ENCODE assay signal across 9 cellular contexts in the genomic region with DNA sequence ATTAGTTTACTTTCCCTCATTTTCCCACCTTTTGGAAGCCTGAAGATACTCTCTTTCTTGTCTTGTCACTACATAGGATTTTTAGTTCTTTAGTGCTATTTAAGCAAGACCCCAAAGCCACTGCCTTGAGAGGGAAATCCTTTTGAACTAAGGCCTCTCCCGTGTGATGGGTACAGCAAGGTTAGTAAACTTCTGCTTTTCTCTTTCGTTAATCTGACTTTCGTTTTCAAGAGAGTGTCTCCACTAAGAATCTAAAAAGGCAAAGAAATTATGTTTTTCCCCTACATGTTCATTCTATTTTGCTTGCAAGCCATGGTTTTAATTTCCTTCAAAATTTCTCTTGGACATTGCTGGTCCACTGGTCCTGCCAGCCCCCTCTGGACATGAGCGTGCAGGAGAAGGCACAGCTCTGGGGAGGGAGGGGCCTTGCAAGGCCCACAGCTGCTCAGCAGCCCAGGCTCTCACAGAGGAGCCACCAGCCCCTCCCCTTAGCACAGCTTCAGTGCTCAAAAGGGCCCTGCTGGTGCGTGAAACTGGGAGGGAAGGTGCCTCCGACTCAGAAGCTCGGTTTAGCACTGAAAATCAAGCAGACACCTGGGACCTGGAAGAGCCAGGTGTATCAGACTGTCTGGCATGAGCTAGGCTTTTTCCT.
DNase-seq lines count a peak whose midpoint lies in the region; ATAC-seq and TF ChIP-seq lines count a peak whose summit lies in the region.
"Had no signal": no experiment of that assay in that cellular context is flagged by ENCODE, and none has a peak within 500 bp of the region (broad histone marks: within the 10 kb centered on the region; RNA-seq: fewer than 3 reads in every experiment).

No MANE protein-coding gene starts in this region.

- H3K9me3 ChIP-seq in MG63, result no peaks in the 10 kb centered on the region

- intact Hi-C loops in activated naive CD4-positive, alpha-beta T cell treated with anti-CD3 and anti-CD28 coated beads for 36 hours (cut with micrococcal nuclease), result loop anchor here (10.0 kb wide), 1 partner anchor 199 kb away; no protein-coding TSS in a partner anchor

- H3K36me3 ChIP-seq in MG63, result no peaks in the 10 kb centered on the region

- H3K4me1 Mint-ChIP-seq in activated naive CD4-positive, alpha-beta T cell treated with anti-CD3 and anti-CD28 coated beads for 36 hours (ENCODE audit: low read depth), result peaks cover 9% of the 10 kb centered on the region
- H3K4me1 Mint-ChIP-seq in central memory CD8-positive, alpha-beta T cell, result no peaks in the 10 kb centered on the region
- peaks cover 9% of the 10 kb centered on the region for H3K4me1 Mint-ChIP-seq in stimulated activated naive CD8-positive, alpha-beta T cell treated with anti-CD3 and anti-CD28 coated beads, Interleukin-15, amount 100 ng/mL, for 72 hours

- no peaks in the 10 kb centered on the region for H3K27me3 ChIP-seq in MG63
- peaks cover 27% of the 10 kb centered on the region for H3K27me3 ChIP-seq in foreskin keratinocyte

- TF ChIP-seq CTCF in NB4 (IDR thresholded peaks at IDR 0.05; ENCODE audit: low read depth, low read length) (no peak), foreskin keratinocyte (conservative IDR thresholded peaks at IDR 0.05) (no peak)

- H3K4me3 ChIP-seq in NB4 (ENCODE audit: low read depth, low read length), result peak overlapping the region; percentile 49
- H3K4me3 ChIP-seq in MG63, result no peak overlapping the region
- H3K4me3 ChIP-seq: lung had no signal

- DNase-seq in activated naive CD4-positive, alpha-beta T cell treated with anti-CD3 and anti-CD28 coated beads for 36 hours, result peak; percentile 28
- no peak for DNase-seq in activated naive CD4-positive, alpha-beta T cell treated with Interleukin-2 at 50 U/mL for 16 hours
- DNase-seq in NB4 (ENCODE audit: low read depth), result peak; percentile 55
- no peak for DNase-seq in central memory CD8-positive, alpha-beta T cell (ENCODE audit: low spot score in 2 of 2)
- peak; percentile 22 to 27 for DNase-seq in stimulated activated naive CD8-positive, alpha-beta T cell treated with anti-CD3 and anti-CD28 coated beads, Interleukin-15, amount 100 ng/mL, for 72 hours
- no peak for DNase-seq in MG63
- DNase-seq in foreskin keratinocyte, result no peak

- H3K36me3 Mint-ChIP-seq in activated naive CD4-positive, alpha-beta T cell treated with anti-CD3 and anti-CD28 coated beads for 36 hours (ENCODE audit: low read depth), result no peaks in the 10 kb centered on the region
- H3K36me3 Mint-ChIP-seq in central memory CD8-positive, alpha-beta T cell (ENCODE audit: insufficient read depth), result peaks cover 2% of the 10 kb centered on the region

- no peaks in the 10 kb centered on the region for H3K9me3 Mint-ChIP-seq in activated naive CD4-positive, alpha-beta T cell treated with anti-CD3 and anti-CD28 coated beads for 36 hours
- H3K9me3 Mint-ChIP-seq in central memory CD8-positive, alpha-beta T cell, result no peaks in the 10 kb centered on the region
- no peaks in the 10 kb centered on the region for H3K9me3 Mint-ChIP-seq in stimulated activated naive CD8-positive, alpha-beta T cell treated with anti-CD3 and anti-CD28 coated beads, Interleukin-15, amount 100 ng/mL, for 72 hours

- TF ChIP-seq POLR2A in NB4 (IDR thresholded peaks at IDR 0.05; ENCODE audit: extremely low read depth, insufficient read length), result no peak

- H3K4me1 ChIP-seq in foreskin keratinocyte, result no peaks in the 10 kb centered on the region

- H3K27ac Mint-ChIP-seq in activated naive CD4-positive, alpha-beta T cell treated with anti-CD3 and anti-CD28 coated beads for 36 hours, result no peak overlapping the region
- H3K27ac Mint-ChIP-seq in central memory CD8-positive, alpha-beta T cell (ENCODE audit: low read depth), result no peak overlapping the region
- H3K27ac Mint-ChIP-seq in stimulated activated naive CD8-positive, alpha-beta T cell treated with anti-CD3 and anti-CD28 coated beads, Interleukin-15, amount 100 ng/mL, for 72 hours, result peak overlapping the region in 1 of 2 donors; percentile 71

- no peaks in the 10 kb centered on the region for H3K27me3 Mint-ChIP-seq in activated naive CD4-positive, alpha-beta T cell treated with anti-CD3 and anti-CD28 coated beads for 36 hours (ENCODE audit: low read depth)
- H3K27me3 Mint-ChIP-seq in central memory CD8-positive, alpha-beta T cell, result peaks cover 6% of the 10 kb centered on the region
- no peaks in the 10 kb centered on the region for H3K27me3 Mint-ChIP-seq in stimulated activated naive CD8-positive, alpha-beta T cell treated with anti-CD3 and anti-CD28 coated beads, Interleukin-15, amount 100 ng/mL, for 72 hours

- H3K27ac ChIP-seq in foreskin keratinocyte, result no peak overlapping the region

- peak overlapping the region; percentile 52 for H3K4me3 Mint-ChIP-seq in activated naive CD4-positive, alpha-beta T cell treated with anti-CD3 and anti-CD28 coated beads for 36 hours
- H3K4me3 Mint-ChIP-seq in central memory CD8-positive, alpha-beta T cell, result peak overlapping the region; percentile 50
- H3K4me3 Mint-ChIP-seq in stimulated activated naive CD8-positive, alpha-beta T cell treated with anti-CD3 and anti-CD28 coated beads, Interleukin-15, amount 100 ng/mL, for 72 hours, result peak overlapping the region; percentile 76 to 78

- peak; percentile 98 for ATAC-seq in HG02623 (IDR thresholded peaks at IDR 0.05; ENCODE audit: unreplicated experiment)
- peak; percentile 52 for ATAC-seq in central memory CD8-positive, alpha-beta T cell (replicated peaks; ENCODE audit: extremely low read depth, poor library complexity, severe bottlenecking)
- ATAC-seq in stimulated activated naive CD8-positive, alpha-beta T cell treated with anti-CD3 and anti-CD28 coated beads, Interleukin-15, amount 100 ng/mL, for 72 hours, result peak; percentile 82
- ATAC-seq in foreskin keratinocyte, result no peak

- CTCF ChIA-PET in activated naive CD4-positive, alpha-beta T cell treated with anti-CD3 and anti-CD28 coated beads for 36 hours (lab: Charles Lee), result no interaction called here

Comparison
In these comparisons a context has a peak if more than half of its experiments do, and no peak if none do; other contexts are left out.
1. DNase-seq: peak in activated naive CD4-positive, alpha-beta T cell treated with anti-CD3 and anti-CD28 coated beads for 36 hours (single experiment), NB4 (single experiment) and stimulated activated naive CD8-positive, alpha-beta T cell treated with anti-CD3 and anti-CD28 coated beads, Interleukin-15, amount 100 ng/mL, for 72 hours (2 of 2); none in activated naive CD4-positive, alpha-beta T cell treated with Interleukin-2 at 50 U/mL for 16 hours (single experiment), central memory CD8-positive, alpha-beta T cell (0 of 2), MG63 (single experiment) and foreskin keratinocyte (0 of 2).
2. Peak in every context shown above with its lines, with median percentiles within 50 percentile points of each other: H3K4me3 Mint-ChIP-seq.